23 cellular contexts compared by ENCODE assay signal in genomic region chr5:77942578-77943239, GRCh38.
"Had no signal": no experiment of that assay in that cellular context is flagged by ENCODE, and none has a peak within 500 bp of the region (broad histone marks: within the 10 kb centered on the region; RNA-seq: fewer than 3 reads in every experiment).

No MANE protein-coding gene starts in this region.

- H3K36me3 ChIP-seq: SJCRH30 had no signal

- DNase-seq: Kasumi-1, MM.1S, NCI-H1092 treated with DMSO at 0.1 percent for 48 hours, NCI-H1436, NCI-H187, NCI-H2029, NCI-H2081 treated with DMSO at 0.1 percent for 48 hours, NCI-H2171, NCI-H226, NCI-H446, NCI-H510A, NCI-H524 treated with DMSO at 0.1 percent for 48 hours, NCI-H69, NCI-H774, PC-3, SHP77 treated with DMSO at 0.1 percent for 48 hours, SJCRH30 had no signal

- H3K27me3 ChIP-seq: SJCRH30 had no signal

- H3K9me3 ChIP-seq: SJCRH30 had no signal

- FAIRE-seq: HTR-8/SVneo had no signal

- ATAC-seq: Panc1, PC-3, Right ventricle myocardium inferior, SK-N-SH treated with all-trans-retinoic acid at 6 μM for 48 hours had no signal

- H3K27ac ChIP-seq: HL-60, KMS-11, SJCRH30 had no signal

- H3K4me3 ChIP-seq: SJCRH30 had no signal

- H3K4me2 ChIP-seq: KMS-11 had no signal
